ENCODE assay signal across 9 cellular contexts in the genomic region with DNA sequence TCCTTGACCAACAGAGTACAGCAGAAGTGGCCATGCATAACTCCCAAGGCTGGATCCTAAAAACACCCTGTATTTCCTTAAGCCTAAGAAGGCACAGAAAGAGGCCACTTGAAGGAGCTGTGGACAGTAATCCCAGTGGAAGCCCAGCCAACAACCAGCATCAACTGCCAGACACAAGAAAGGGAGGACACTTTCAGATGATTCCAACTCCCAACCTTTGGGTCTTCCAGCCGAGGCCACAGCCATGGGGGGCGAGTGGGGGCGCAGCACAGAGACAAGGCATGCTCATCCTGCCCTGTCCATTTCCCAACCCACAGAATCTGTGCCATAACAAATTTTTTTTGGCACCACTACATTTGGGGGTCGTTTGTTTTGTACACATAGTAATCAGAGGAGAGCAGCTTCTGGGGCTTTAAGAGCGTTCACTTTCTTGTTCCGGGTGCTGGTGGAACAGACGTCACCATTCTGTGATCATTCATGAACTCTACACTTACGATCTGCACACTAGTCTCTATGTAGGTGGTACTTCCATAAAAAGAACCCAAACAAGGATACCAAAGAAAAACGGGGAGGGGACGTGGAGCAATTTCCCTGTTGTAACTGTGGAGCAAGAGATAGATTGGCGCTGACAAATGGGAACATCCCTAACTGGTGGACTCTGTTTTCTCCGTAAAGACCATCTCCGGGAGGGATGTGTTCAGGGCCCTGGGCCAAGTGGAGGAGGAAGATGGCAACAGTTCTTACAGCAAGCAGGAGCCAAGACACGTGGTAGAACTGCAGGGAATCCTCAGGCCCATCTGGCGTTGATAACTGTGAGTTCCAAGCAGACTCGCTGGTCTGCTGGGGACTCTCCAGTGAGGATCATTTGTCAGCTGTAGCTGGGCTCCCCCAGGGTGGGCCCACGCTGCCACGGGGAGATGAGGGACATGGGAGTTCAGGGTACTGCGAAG. TPM values are rescaled to one million over a fixed set of nuclear protein-coding genes. Genes with fewer than 3 reads are reported as not detected.
A peak's percentile ranks its signal among the peaks of the same experiment; 100 is the strongest.
DNase-seq lines count a peak whose midpoint lies in the region; ATAC-seq and TF ChIP-seq lines count a peak whose summit lies in the region.
"Had no signal": no experiment of that assay in that cellular context is flagged by ENCODE, and none has a peak within 500 bp of the region (broad histone marks: within the 10 kb centered on the region; RNA-seq: fewer than 3 reads in every experiment).

No MANE protein-coding gene starts in this region.

- no peak overlapping the region for H3K27ac Mint-ChIP-seq in Calu3 (ENCODE audit: unreplicated experiment)

- CTCF ChIA-PET in Calu3 (lab: Charles Lee) = interaction anchor here (0.5 to 2.6 kb wide), 10 partner anchors 67 to 715 kb away, joined by 3 to 8 read pairs (median 4); a partner anchor contains a TSS

- no peaks in the 10 kb centered on the region for H3K27me3 ChIP-seq in suprapubic skin

- peak; percentile 11 for DNase-seq in LNCaP clone FGC (ENCODE audit: low read depth)
- DNase-seq in cerebellar nuclear complex (lab: John Stamatoyannopoulos, UW) = peak; percentile 80 to 91
- peak; percentile 32 to 70 for DNase-seq in left colon
- DNase-seq in suprapubic skin (ENCODE audit: low spot score in 2 of 2) = peak; percentile 86 to 90
- DNase-seq in dedifferentiated amniotic fluid mesenchymal stem cell (ENCODE audit: extremely low spot score) = no peak
- DNase-seq in Calu3 = no peak
- DNase-seq in iPS-NIHi7 (ENCODE audit: extremely low spot score) = no peak
- DNase-seq in mesenteric fat pad (ENCODE audit: low spot score) = no peak

- peaks cover 10% of the 10 kb centered on the region for H3K4me1 Mint-ChIP-seq in Calu3 (ENCODE audit: low read depth, unreplicated experiment)

- peaks cover 47% of the 10 kb centered on the region for H3K27me3 Mint-ChIP-seq in Calu3 (ENCODE audit: unreplicated experiment)

- H3K9me3 Mint-ChIP-seq in Calu3 (ENCODE audit: low read depth, unreplicated experiment) = no peaks in the 10 kb centered on the region

- peak overlapping the region; percentile 62 for H3K27ac ChIP-seq in suprapubic skin
- H3K27ac ChIP-seq: epithelial cell of prostate had no signal

- H3K4me3 ChIP-seq in LNCaP clone FGC (ENCODE audit: low read depth, low read length) (no peak overlapping the region), suprapubic skin (peak overlapping the region; percentile 6)

- WGBS in suprapubic skin = 24% methylated on average over 19 of the region's 19 CpGs

- H3K36me3 ChIP-seq in suprapubic skin = no peaks in the 10 kb centered on the region

- TF ChIP-seq EP300 in suprapubic skin (IDR thresholded peaks at IDR 0.05) = no peak

- no peak overlapping the region for H3K4me3 Mint-ChIP-seq in Calu3 (ENCODE audit: low read depth, unreplicated experiment)

- H3K9me3 ChIP-seq in suprapubic skin = no peaks in the 10 kb centered on the region

- no peak for TF ChIP-seq POLR2A in suprapubic skin (IDR thresholded peaks at IDR 0.05)

- no peak for TF ChIP-seq CTCF in LNCaP clone FGC (IDR thresholded peaks at IDR 0.05; ENCODE audit: control insufficient read depth, extremely low read depth, insufficient read depth)
- TF ChIP-seq CTCF in suprapubic skin (IDR thresholded peaks at IDR 0.05) = no peak
- TF ChIP-seq CTCF in Calu3 (IDR thresholded peaks at IDR 0.05; ENCODE audit: unreplicated experiment) = no peak

- peak; percentile 28 for ATAC-seq in left colon

- no TSS peak for BruUV-seq in Calu3 (replicated peaks; lab: Mats Ljungman, UMichigan)

- peaks cover 5% of the 10 kb centered on the region for H3K36me3 Mint-ChIP-seq in Calu3 (ENCODE audit: insufficient read depth, unreplicated experiment)

- H3K4me1 ChIP-seq in suprapubic skin = peaks cover 28% of the 10 kb centered on the region

- intact Hi-C loops in left colon (cut with DNase I, micrococcal nuclease) (loop anchor here (5.0 to 10.0 kb wide), 2 partner anchors 254 to 502 kb away; no protein-coding TSS in a partner anchor), Calu3 (cut with micrococcal nuclease; ENCODE audit: unreplicated experiment) (loop anchor here (5.0 to 10.0 kb wide), 4 partner anchors 172 to 584 kb away; no protein-coding TSS in a partner anchor)

RNA-seq across cellular contexts. Expression of a gene that starts 5.9 kb away (rescaled TPM):
- total RNA-seq in left colon (1 to 10 TPM; 4.1 to 6.7 TPM), suprapubic skin (1 to 10 TPM; 1.3 to 2.8 (median 2.2) TPM), Calu3 (2022) (5.9 and 7.7 TPM in 2 replicates), mesenteric fat pad (6.9 TPM)

Comparison
In these comparisons a context has a peak if more than half of its experiments do, and no peak if none do; other contexts are left out.
1. DNase-seq: peak in LNCaP clone FGC (single experiment), cerebellar nuclear complex (2 of 2), left colon (2 of 2) and suprapubic skin (2 of 2); none in dedifferentiated amniotic fluid mesenchymal stem cell (single experiment), Calu3 (single experiment), iPS-NIHi7 (single experiment) and mesenteric fat pad (single experiment).